26 cellular contexts compared by ENCODE assay signal in genomic region chr2:36762764-36763490, GRCh38.
"Had no signal": no experiment of that assay in that cellular context is flagged by ENCODE, and none has a peak within 500 bp of the region (broad histone marks: within the 10 kb centered on the region; RNA-seq: fewer than 3 reads in every experiment).

No MANE protein-coding gene starts in this region.

- H3K4me3 ChIP-seq: cardiac muscle cell, colonic mucosa, gastrocnemius medialis, hepatocyte, testis had no signal

- H3K4me1 ChIP-seq: colonic mucosa, gastrocnemius medialis, testis had no signal

- H3K27me3 ChIP-seq: cardiac muscle cell, colonic mucosa, gastrocnemius medialis, hepatocyte, testis had no signal

- ATAC-seq: activated CD4-positive, alpha-beta T cell treated with anti-CD3 and anti-CD28 coated beads for 36 hours; activated T-cell treated with anti-CD3 and anti-CD28 coated beads, Interleukin-2, amount 50 U/mL, for 72 hours; gastrocnemius medialis; left ventricle myocardium superior; natural killer cell; right cardiac atrium; stimulated activated naive CD8-positive, alpha-beta T cell treated with anti-CD3 and anti-CD28 coated beads, Interleukin-15, Interleukin-2, amounts not matched to agents 100 U/mL and 50 U/mL, for 24 hours had no signal

- H3K79me2 ChIP-seq: hepatocyte had no signal

- H2AFZ ChIP-seq: hepatocyte had no signal

- H3K9me3 ChIP-seq: colonic mucosa, gastrocnemius medialis, testis had no signal

- H3K4me3 Mint-ChIP-seq: activated CD4-positive, alpha-beta T cell treated with anti-CD3 and anti-CD28 coated beads for 36 hours; activated naive CD8-positive, alpha-beta T cell; activated T-cell treated with anti-CD3 and anti-CD28 coated beads, Interleukin-2, amount 50 U/mL, for 72 hours; brain; mesothelial cell of epicardium; natural killer cell had no signal

- H3K36me3 Mint-ChIP-seq: activated naive CD8-positive, alpha-beta T cell; brain; natural killer cell had no signal

- H3K36me3 ChIP-seq: cardiac muscle cell, colonic mucosa, gastrocnemius medialis had no signal

- H3K4me1 Mint-ChIP-seq: activated CD4-positive, alpha-beta T cell treated with anti-CD3 and anti-CD28 coated beads for 36 hours; brain; mesothelial cell of epicardium; natural killer cell had no signal

- H3K27ac ChIP-seq: cardiac muscle cell, colonic mucosa, gastrocnemius medialis, hepatocyte, testis had no signal

- H3K4me2 ChIP-seq: hepatocyte had no signal

- DNase-seq: activated CD4-positive, alpha-beta T cell treated with anti-CD3 and anti-CD28 coated beads for 36 hours; activated CD4-positive, alpha-beta T cell treated with anti-CD3 and anti-CD28 coated beads, Interleukin-2, amount 50 U/mL, for 4 hours; activated CD4-positive, CD25-positive, alpha-beta regulatory T cell; activated naive CD4-positive, alpha-beta T cell treated with Interleukin-2 at 50 U/mL for 16 hours; activated T-cell treated with anti-CD3 and anti-CD28 coated beads for 4 hours; activated T-cell treated with anti-CD3 and anti-CD28 coated beads, Interleukin-2, amount 50 U/mL, for 72 hours; anterior cingulate cortex; cerebellar nuclear complex; colonic mucosa; effector CD8-positive, alpha-beta T cell; gastrocnemius medialis; glutamatergic neuron; islet precursor cell; left ventricle myocardium superior; natural killer cell; posterior cingulate gyrus; right cardiac atrium; stimulated activated CD4-positive, alpha-beta T cell treated with anti-CD3 and anti-CD28 coated beads, Interleukin-2, amount 100 ng/mL, for 48 hours; stimulated activated naive CD8-positive, alpha-beta T cell treated with anti-CD3 and anti-CD28 coated beads, Interleukin-15, Interleukin-2, amounts not matched to agents 100 U/mL and 50 U/mL, for 24 hours; testis; trophoblast cell had no signal

- H3K27me3 Mint-ChIP-seq: activated CD4-positive, alpha-beta T cell treated with anti-CD3 and anti-CD28 coated beads for 36 hours had no signal

- H3K27ac Mint-ChIP-seq: activated CD4-positive, alpha-beta T cell treated with anti-CD3 and anti-CD28 coated beads for 36 hours; activated naive CD8-positive, alpha-beta T cell; activated T-cell treated with anti-CD3 and anti-CD28 coated beads, Interleukin-2, amount 50 U/mL, for 72 hours; brain; mesothelial cell of epicardium; natural killer cell had no signal
